2 cellular contexts compared by ENCODE assay signal in genomic region chr2:227365833-227366232, GRCh38.
A peak's percentile ranks its signal among the peaks of the same experiment; 100 is the strongest.
TF ChIP-seq lines count a peak whose summit lies in the region.

No MANE protein-coding gene starts in this region.

TF ChIP-seq in A549, 52 proteins besides CTCF, POLR2A, EP300 and RAD21:
- TF ChIP-seq MAFK (IDR thresholded peaks at IDR 0.05; ENCODE audit: partially characterized antibody) (no peak), EHF (CRISPR knock-in tag; IDR thresholded peaks at IDR 0.05) (no peak), ZC3H11A (IDR thresholded peaks at IDR 0.05) (no peak), NFE2L2 (conservative IDR thresholded peaks at IDR 0.05; ENCODE audit: low read length) (no peak)

TF ChIP-seq in HEK293, 187 proteins besides CTCF, POLR2A, EP300 and RAD21:
- no peak for TF ChIP-seq ZNF473 (tag by site-specific recombination; IDR thresholded peaks at IDR 0.05)
- no peak for TF ChIP-seq ZNF239 (tag by site-specific recombination; IDR thresholded peaks at IDR 0.05)
- TF ChIP-seq PRDM6 (tag by site-specific recombination; IDR thresholded peaks at IDR 0.05): 0 out of 2 replicates have a peak, but pooled peaks have one; percentile 8
- TF ChIP-seq ZNF37A (tag by site-specific recombination; IDR thresholded peaks at IDR 0.05): no peak
- no peak for TF ChIP-seq ZNF792 (tag by site-specific recombination; IDR thresholded peaks at IDR 0.05)
- no peak for TF ChIP-seq ZNF146 (tag by site-specific recombination; IDR thresholded peaks at IDR 0.05)
TF ChIP-seq in HEK293: peak in this region for 1.
